ENCODE assay signal across 9 cellular contexts in the genomic region with DNA sequence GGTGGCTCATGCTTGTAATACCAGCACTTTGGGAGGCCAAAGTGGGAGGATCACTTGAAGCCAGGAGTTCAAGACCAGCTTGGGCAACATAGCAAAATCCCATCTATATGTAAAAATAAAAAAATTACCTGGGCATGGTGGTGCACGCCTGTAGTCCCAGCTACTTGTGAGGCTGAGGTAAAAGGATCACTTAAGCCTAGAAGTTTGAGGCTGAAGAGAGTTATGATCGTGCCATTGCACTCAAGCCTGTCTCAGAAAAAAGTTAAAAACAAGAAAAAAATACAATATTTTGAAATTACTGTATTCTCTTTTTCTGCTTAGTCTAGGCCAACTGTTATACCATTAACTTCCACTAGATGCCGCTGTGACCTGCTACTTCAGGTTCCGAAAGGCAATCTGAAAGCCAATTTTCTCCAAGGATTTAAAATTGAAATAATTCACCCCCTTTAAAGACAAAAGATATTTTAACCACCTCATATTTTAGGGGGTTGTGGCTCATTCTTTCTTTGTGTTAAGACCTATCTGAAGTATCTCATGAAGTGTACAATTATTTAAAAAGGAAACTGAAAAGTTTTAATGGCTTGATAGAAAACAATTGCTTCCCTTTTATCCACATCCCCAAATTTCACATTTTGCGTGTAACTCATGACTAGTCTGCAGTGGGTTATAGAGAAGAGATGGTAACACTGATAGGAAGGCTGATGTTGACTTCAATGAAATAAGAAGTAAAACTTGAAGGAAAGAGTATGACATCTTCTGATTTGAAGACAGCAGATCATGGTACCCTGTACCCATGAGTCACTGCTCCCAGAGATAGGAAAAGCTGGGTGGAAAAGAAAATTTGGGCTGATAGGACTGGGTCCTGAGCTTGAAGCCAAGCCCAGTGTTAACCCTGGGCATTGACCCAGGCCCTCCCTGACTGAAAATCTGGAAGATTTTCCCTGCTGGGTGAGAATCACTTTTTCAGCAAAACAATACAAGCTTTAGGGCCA. TPM values are rescaled to one million over a fixed set of nuclear protein-coding genes. Genes with fewer than 3 reads are reported as not detected.
A peak's percentile ranks its signal among the peaks of the same experiment; 100 is the strongest.
DNase-seq lines count a peak whose midpoint lies in the region; ATAC-seq, FAIRE-seq and TF ChIP-seq lines count a peak whose summit lies in the region.
"Had no signal": no experiment of that assay in that cellular context is flagged by ENCODE, and none has a peak within 500 bp of the region (broad histone marks: within the 10 kb centered on the region; RNA-seq: fewer than 3 reads in every experiment).

No MANE protein-coding gene starts in this region.

- H4K5ac ChIP-seq in H9 (ENCODE audit: insufficient read length, low read depth, low read length): no peak overlapping the region

- no peak overlapping the region for H3K23ac ChIP-seq in H9 (ENCODE audit: insufficient read length, low read depth, low read length)

- no peak overlapping the region for H2AK5ac ChIP-seq in H9 (ENCODE audit: insufficient read length, low read length)

- no peak overlapping the region for H3K27ac ChIP-seq in H9 (ENCODE audit: insufficient read length, low read depth, low read length)
- no peak overlapping the region for H3K27ac ChIP-seq in PC-3 (ENCODE audit: low read length)
- no peak overlapping the region for H3K27ac ChIP-seq in K562 (ENCODE audit: extremely low read depth, low read depth, low read length)

- TF ChIP-seq POLR2A in K562 (conservative IDR thresholded peaks at IDR 0.05): no peak

- H3K27me3 ChIP-seq in H9 (ENCODE audit: insufficient read depth, low read length): no peaks in the 10 kb centered on the region
- H3K27me3 ChIP-seq in PC-3 (ENCODE audit: low read length): no peaks in the 10 kb centered on the region
- peaks cover 22 to 41% of the 10 kb centered on the region in 2 experiments for H3K27me3 ChIP-seq in K562 (ENCODE audit: control insufficient read depth in 2 of 2, insufficient read depth in 2 of 2, low read length in 2 of 2)

- peak; percentile 91 for FAIRE-seq in K562 (lab: Jason Lieb, UNC)

- peaks cover 1% of the 10 kb centered on the region for H3K27me3 Mint-ChIP-seq in H9 (ENCODE audit: low read depth)

- TF ChIP-seq RAD21 in K562 (CRISPR knock-in tag; conservative IDR thresholded peaks at IDR 0.05 in 1 of 2, IDR thresholded peaks at IDR 0.05 in 1 of 2): peak; percentile 79 to 88

- TF ChIP-seq CTCF in H9 (conservative IDR thresholded peaks at IDR 0.05) (peak; percentile 97), PC-3 (conservative IDR thresholded peaks at IDR 0.05; ENCODE audit: low read depth, low read length) (peak; percentile 92), K562 (IDR thresholded peaks at IDR 0.05 in 2 of 3, conservative IDR thresholded peaks at IDR 0.05 in 1 of 3; ENCODE audit: insufficient read depth in 2 of 3, low read depth in 1 of 3, low read length in 3 of 3) (peak; percentile 66 to 95 (median 86))

- no CpG with 5 or more reads among the region's 5 CpGs for WGBS in H9 (ENCODE audit: extremely low coverage, insufficient read length, low lambda C conversion rate)
- WGBS in K562 (ENCODE audit: insufficient coverage, low coverage, missing lambda C conversion rate): 2% methylated on average over 5 of the region's 5 CpGs

- H3K4me1 ChIP-seq in H9 (ENCODE audit: insufficient read depth, low read length): no peaks in the 10 kb centered on the region
- peaks cover 46% of the 10 kb centered on the region for H3K4me1 ChIP-seq in PC-3 (ENCODE audit: insufficient read depth, low read length)
- no peaks in the 10 kb centered on the region for H3K4me1 ChIP-seq in K562 (replicated peaks in 1 of 2; ENCODE audit: control insufficient read depth in 2 of 2, insufficient read depth in 2 of 2, low read length in 2 of 2)

- H3K79me2 ChIP-seq in H9 (ENCODE audit: insufficient read depth, low read length) (no peaks in the 10 kb centered on the region), PC-3 (ENCODE audit: low read length) (no peaks in the 10 kb centered on the region), K562 (ENCODE audit: control insufficient read depth, insufficient read depth, low read length) (no peaks in the 10 kb centered on the region)

- no peaks in the 10 kb centered on the region for H3F3A ChIP-seq in PC-3 (ENCODE audit: low read length, unreplicated experiment)

- H2BK20ac ChIP-seq in H9 (ENCODE audit: low read depth, low read length, poor library complexity, severe bottlenecking): no peak overlapping the region

- no peak overlapping the region for H3K27ac Mint-ChIP-seq in H9
- H3K27ac Mint-ChIP-seq: T-helper 1 cell treated with Interleukin-12 subunit alpha and Interleukin-12 subunit beta and Interleukin-4 antibody, amounts not matched to agents 30 μg/mL and 1 μg/mL, for 36 hours had no signal

- no peak overlapping the region for H2BK12ac ChIP-seq in H9 (ENCODE audit: insufficient read length, low read depth, low read length)

- H3K4me2 ChIP-seq in H9 (ENCODE audit: insufficient read depth, insufficient read length, low read length) (no peak overlapping the region), PC-3 (ENCODE audit: low read length) (no peak overlapping the region), K562 (ENCODE audit: insufficient read depth, low read length) (no peak overlapping the region)

- DNase-seq in CMK (ENCODE audit: low read depth) (peak; percentile 38), H9 (no peak), PC-3 (peak; percentile 78), K562 (ENCODE audit: extremely low read depth in 1 of 4, low spot score in 3 of 4) (peak; percentile 36 to 69 (median 61)), kidney glomerular epithelial cell (lab: John Stamatoyannopoulos, UW) (peak; percentile 50), NCI-H526 treated with DMSO at 0.1 percent for 48 hours (lab: John Stamatoyannopoulos, UW) (no peak)
- DNase-seq in stimulated activated CD8-positive, alpha-beta memory T cell treated with anti-CD3 and anti-CD28 coated beads, Interleukin-4, amount 100 ng/mL, for 48 hours: peak; percentile 54

- H3K9me1 ChIP-seq in K562 (ENCODE audit: control insufficient read depth, insufficient read depth, low read length): no peaks in the 10 kb centered on the region

- no peaks in the 10 kb centered on the region; a peak in 1 of 7 replicates for H3K36me3 Mint-ChIP-seq in H9 (ENCODE audit: insufficient read depth in 1 of 3, low read depth in 3 of 3)

- H3K79me1 ChIP-seq in H9 (ENCODE audit: insufficient read depth, low read depth, low read length, poor library complexity, severe bottlenecking): no peaks in the 10 kb centered on the region

- H2BK120ac ChIP-seq in H9 (ENCODE audit: low read depth, low read length, poor library complexity, severe bottlenecking): no peak overlapping the region

- H4K91ac ChIP-seq in H9 (ENCODE audit: insufficient read length, low read depth, low read length): no peak overlapping the region

- H3K9me3 Mint-ChIP-seq in H9: peaks cover 0 to 2% of the 10 kb centered on the region in 2 experiments; a peak in 2 of 5 replicates
- H3K9me3 Mint-ChIP-seq: T-helper 1 cell treated with Interleukin-12 subunit alpha and Interleukin-12 subunit beta and Interleukin-4 antibody, amounts not matched to agents 30 μg/mL and 1 μg/mL, for 36 hours had no signal

- H3K4me1 Mint-ChIP-seq in H9: peaks cover 5 to 9% of the 10 kb centered on the region in 2 experiments; a peak in 3 of 4 replicates

- H3T11ph ChIP-seq in H9 (ENCODE audit: low read length): no peak overlapping the region

- H3K56ac ChIP-seq in H9 (ENCODE audit: insufficient read length, low read depth, low read length): no peak overlapping the region

- H3K4me3 Mint-ChIP-seq in H9: no peak overlapping the region
- H3K4me3 Mint-ChIP-seq: T-helper 1 cell treated with Interleukin-12 subunit alpha and Interleukin-12 subunit beta and Interleukin-4 antibody, amounts not matched to agents 30 μg/mL and 1 μg/mL, for 36 hours had no signal

- H3K9ac ChIP-seq in H9 (ENCODE audit: extremely low read depth, insufficient read length, low read length): no peak overlapping the region
- no peak overlapping the region for H3K9ac ChIP-seq in PC-3 (ENCODE audit: low read length)
- no peak overlapping the region for H3K9ac ChIP-seq in K562 (ENCODE audit: insufficient read depth in 1 of 2, low read depth in 2 of 2, low read length in 2 of 2)

- POLR2A ChIA-PET in PC-3 (lab: Charles Lee; ENCODE audit: unreplicated experiment) (no interaction called here), K562 (lab: Yijun Ruan, JAX) (interaction anchor here (1.3 kb wide), 1 partner anchor 10 kb away, joined by 4 read pairs; no protein-coding TSS in a partner anchor)

- H2AFZ ChIP-seq in H9 (ENCODE audit: low read length): no peak overlapping the region
- no peak overlapping the region for H2AFZ ChIP-seq in PC-3 (ENCODE audit: low read length)
- H2AFZ ChIP-seq in K562 (ENCODE audit: low read depth, low read length): no peak overlapping the region

- H3K23me2 ChIP-seq in H9 (ENCODE audit: insufficient read length, low read depth, low read length, poor library complexity, severe bottlenecking): no peaks in the 10 kb centered on the region

- no peak overlapping the region for H3K4ac ChIP-seq in H9 (ENCODE audit: low read depth, low read length)

- H3K36me3 ChIP-seq in PC-3 (ENCODE audit: low read depth, low read length) (no peaks in the 10 kb centered on the region), K562 (ENCODE audit: control insufficient read depth, insufficient read depth, low read length) (no peaks in the 10 kb centered on the region)

- BruUV-seq in PC-3 (replicated peaks; lab: Mats Ljungman, UMichigan): no TSS peak
- no TSS peak for BruUV-seq in K562 (replicated peaks; lab: Mats Ljungman, UMichigan)

- CTCF ChIA-PET in PC-3 (lab: Charles Lee): interaction anchor here (0.5 to 0.9 kb wide), 2 partner anchors 160 to 413 kb away, joined by 3 read pairs; no protein-coding TSS in a partner anchor
- CTCF ChIA-PET in K562 (lab: Yijun Ruan, JAX; ENCODE audit: low intra/inter-chr PET ratio): interaction anchor here (0.6 to 2.2 kb wide), 5 partner anchors 84 to 423 kb away, joined by 3 to 12 read pairs (median 10); no protein-coding TSS in a partner anchor

- H3K9me2 ChIP-seq in PC-3 (replicated peaks; ENCODE audit: low read length): no peaks in the 10 kb centered on the region

- H2BK15ac ChIP-seq in H9 (ENCODE audit: low read depth, low read length): no peak overlapping the region

- no peak for ATAC-seq in PC-3
- ATAC-seq in K562: no peak
- no peak for ATAC-seq in GM18498 (IDR thresholded peaks at IDR 0.05; ENCODE audit: unreplicated experiment)

- no peak overlapping the region for H2BK5ac ChIP-seq in H9 (ENCODE audit: insufficient read length, low read length)

- no peak overlapping the region for H4K8ac ChIP-seq in H9 (replicated peaks; ENCODE audit: insufficient read length, low read depth, low read length)

- no peaks in the 10 kb centered on the region for H3K9me3 ChIP-seq in H9 (ENCODE audit: control insufficient read depth, low read depth, low read length)
- H3K9me3 ChIP-seq in PC-3 (ENCODE audit: low read length): no peaks in the 10 kb centered on the region
- H3K9me3 ChIP-seq in K562 (replicated peaks; ENCODE audit: control insufficient read depth, insufficient read depth, low read depth, low read length): no peaks in the 10 kb centered on the region

- H4K20me1 ChIP-seq in H9 (ENCODE audit: control insufficient read depth, insufficient read depth, insufficient read length): no peaks in the 10 kb centered on the region
- no peaks in the 10 kb centered on the region for H4K20me1 ChIP-seq in PC-3 (ENCODE audit: low read length)
- no peaks in the 10 kb centered on the region for H4K20me1 ChIP-seq in K562 (replicated peaks; ENCODE audit: control insufficient read depth, insufficient read depth, low read length)

- intact Hi-C loops in PC-3 (cut with micrococcal nuclease) (loop anchor here (1.0 to 10.0 kb wide), 6 partner anchors 84 to 423 kb away; no protein-coding TSS in a partner anchor), K562 (cut with micrococcal nuclease) (loop anchor here (1.0 to 5.0 kb wide), 3 partner anchors 82 to 423 kb away; no protein-coding TSS in a partner anchor)

- no peak overlapping the region for H3K18ac ChIP-seq in H9 (ENCODE audit: insufficient read length, low read depth, low read length)

- in situ Hi-C loops in K562 (cut with MboI): loop anchor here (5.0 kb wide), 1 partner anchor 423 kb away; no protein-coding TSS in a partner anchor

- no peak overlapping the region for H3K14ac ChIP-seq in H9 (ENCODE audit: insufficient read depth, low read length)

- H3K4me3 ChIP-seq in PC-3 (ENCODE audit: low read length): no peak overlapping the region
- H3K4me3 ChIP-seq in K562: no peak overlapping the region

- TF ChIP-seq EP300 in K562 (IDR thresholded peaks at IDR 0.05; ENCODE audit: low read length): no peak

RNA-seq across cellular contexts. Expression of a gene that starts 24.4 kb away (rescaled TPM):
- total RNA-seq in H9 (2021) (not detected in 2 replicates), PC-3 (2014; rRNA removed) (8.9 and 10.9 TPM in 2 replicates), K562 (2014; rRNA removed) (not detected in 2 replicates), K562 (2014; rRNA removed; fragmentation: Illumina TruSeq; extraction: Trizol) (not detected in 2 replicates), K562 (2015; rRNA removed; fragmentation: Illumina TruSeq; extraction: Trizol) (not detected in 2 replicates), K562 (2021) (not detected in 2 replicates)
- not detected in 2 replicates for total RNA-seq in K562 (2011; cell fraction: chromatin; rRNA removed; ENCODE audit: low replicate concordance)
- not detected in 2 replicates for total RNA-seq in K562 (2011; cell fraction: nucleolus; rRNA removed)
- total RNA-seq in K562 (2011; cell fraction: nucleoplasm; rRNA removed): not detected in 2 replicates
- polyA plus RNA-seq in K562 (2011; rRNA removed) (not detected in 2 replicates), K562 (2014; fragmentation: Illumina TruSeq; extraction: Trizol) (not detected in 2 replicates), K562 (2014; fragmentation: Nextera tagmentation; extraction: Ambion mirVana) (not detected), K562 (2014; rRNA removed) (not detected in 2 replicates)
- polyA plus RNA-seq in K562 (2011; cell fraction: cytosol; rRNA removed): not detected in 2 replicates
- not detected in 2 replicates for polyA plus RNA-seq in K562 (2011; cell fraction: nucleus; rRNA removed)
- polyA plus RNA-seq in K562 (2012): not detected in 2 replicates
- not detected in 2 replicates for polyA minus RNA-seq in K562 (2011; rRNA and poly(A)+ RNA removed)
- polyA minus RNA-seq in K562 (2011; cell fraction: cytosol; rRNA and poly(A)+ RNA removed): not detected in 2 replicates
- not detected in 2 replicates for polyA minus RNA-seq in K562 (2011; cell fraction: nucleus; rRNA and poly(A)+ RNA removed)

Comparison
In these comparisons a context has a peak if more than half of its experiments do, and no peak if none do; other contexts are left out.
1. DNase-seq: peak in CMK (single experiment), PC-3 (single experiment), K562 (4 of 4), kidney glomerular epithelial cell (single experiment) and stimulated activated CD8-positive, alpha-beta memory T cell treated with anti-CD3 and anti-CD28 coated beads, Interleukin-4, amount 100 ng/mL, for 48 hours (single experiment); none in H9 (single experiment) and NCI-H526 treated with DMSO at 0.1 percent for 48 hours (single experiment).
2. Peak in every context shown above with its lines, with median percentiles within 50 percentile points of each other: CTCF ChIP-seq.